ENCODE assay signal across 22 cellular contexts in the genomic region with DNA sequence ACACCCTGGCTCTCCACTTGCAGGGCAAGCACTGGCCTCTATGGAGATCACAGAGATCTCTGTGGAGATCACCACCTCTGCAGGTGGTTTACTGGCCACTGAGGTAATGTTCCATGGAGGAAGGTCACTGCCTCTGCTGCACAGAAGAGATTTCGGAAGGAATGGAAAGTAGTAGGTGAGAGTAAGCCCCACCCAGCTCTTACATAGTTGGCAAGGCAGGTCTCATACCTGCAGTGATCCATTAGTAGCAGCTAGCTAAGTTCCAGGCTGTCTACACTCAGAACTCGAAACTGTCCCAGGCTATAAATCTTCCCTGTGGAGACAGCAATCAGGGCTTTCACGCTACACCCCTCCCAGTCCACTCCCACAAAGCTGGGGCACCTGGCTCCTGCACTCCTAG.
"Had no signal": no experiment of that assay in that cellular context is flagged by ENCODE, and none has a peak within 500 bp of the region (broad histone marks: within the 10 kb centered on the region; RNA-seq: fewer than 3 reads in every experiment).

No MANE protein-coding gene starts in this region.

- H3K4me1 ChIP-seq: neural progenitor cell, stomach, testis, thyroid gland, transverse colon, uterus had no signal

- H3K79me2 ChIP-seq: hepatocyte had no signal

- H3K36me3 ChIP-seq: heart right ventricle, neural progenitor cell, neutrophil, ovary, stomach, thyroid gland, transverse colon, uterus had no signal

- H2AFZ ChIP-seq: hepatocyte, neural progenitor cell had no signal

- H3K4me3 ChIP-seq: heart right ventricle, hepatocyte, neural progenitor cell, ovary, skin epidermis, stomach, testis, thyroid gland, transverse colon, uterus had no signal

- ATAC-seq: naive thymus-derived CD8-positive, alpha-beta T cell; sciatic nerve; stimulated activated naive B cell treated with anti-CD40 and anti-IgM and Interleukin-4, amounts not matched to agents 10 μg/mL and 1 μg/mL and 100 μg/mL, for 72 hours; stimulated activated naive CD8-positive, alpha-beta T cell treated with anti-CD3 and anti-CD28 coated beads, Interleukin-15, Interleukin-2, amounts not matched to agents 100 U/mL and 50 U/mL, for 24 hours had no signal

- H3K27me3 ChIP-seq: heart right ventricle, hepatocyte, neural progenitor cell, neutrophil, ovary, stomach, testis, thyroid gland, transverse colon, uterus had no signal

- H3K27ac ChIP-seq: heart right ventricle, hepatocyte, neural progenitor cell, neutrophil, ovary, skin epidermis, stomach, testis, thyroid gland, transverse colon, uterus had no signal

- H3K4me2 ChIP-seq: hepatocyte, neural progenitor cell had no signal

- H3K9me3 ChIP-seq: neutrophil, ovary, testis, thyroid gland, transverse colon, uterus had no signal

- DNase-seq: islet precursor cell; occipital lobe; ovary; right cardiac atrium; stimulated activated CD4-positive, alpha-beta T cell treated with anti-CD3 and anti-CD28 coated beads, Interleukin-12 subunit alpha, Interleukin-12 subunit beta, amount 100 ng/mL, for 4 hours; stimulated activated CD4-positive, alpha-beta T cell treated with anti-CD3 and anti-CD28 coated beads, Interleukin-15, amount 100 ng/mL, for 24 hours; stimulated activated CD4-positive, alpha-beta T cell treated with anti-CD3 and anti-CD28 coated beads, Interleukin-2, amount 100 ng/mL, for 24 hours; stimulated activated CD4-positive, alpha-beta T cell treated with anti-CD3 and anti-CD28 coated beads, Interleukin-4, amount 100 ng/mL, for 1 hour; stimulated activated naive B cell treated with anti-CD40 and anti-IgM and Interleukin-4, amounts not matched to agents 10 μg/mL and 1 μg/mL and 100 μg/mL, for 72 hours; stimulated activated naive CD8-positive, alpha-beta T cell treated with anti-CD3 and anti-CD28 coated beads, Interleukin-15, Interleukin-2, amounts not matched to agents 100 U/mL and 50 U/mL, for 24 hours; stomach; testis; thyroid gland; transverse colon; uterus had no signal
